18 cellular contexts compared by ENCODE assay signal in genomic region chr4:8405516-8405875, GRCh38.
"Had no signal": no experiment of that assay in that cellular context is flagged by ENCODE, and none has a peak within 500 bp of the region (broad histone marks: within the 10 kb centered on the region; RNA-seq: fewer than 3 reads in every experiment).

No MANE protein-coding gene starts in this region.

- H3K4me3 ChIP-seq: dorsolateral prefrontal cortex, gastrocnemius medialis, right lobe of liver, testis, tibial nerve had no signal

- H3K27me3 ChIP-seq: dorsolateral prefrontal cortex, gastrocnemius medialis, right lobe of liver, testis, tibial nerve had no signal

- ATAC-seq: esophagus mucosa; gastrocnemius medialis; right lobe of liver; stimulated activated naive B cell treated with anti-CD40 and anti-IgM and Interleukin-4, amounts not matched to agents 10 μg/mL and 1 μg/mL and 100 μg/mL, for 72 hours; stimulated activated naive CD8-positive, alpha-beta T cell treated with anti-CD3 and anti-CD28 coated beads, Interleukin-15, amount 100 ng/mL, for 72 hours had no signal

- H3K27ac ChIP-seq: dorsolateral prefrontal cortex, gastrocnemius medialis, right lobe of liver, testis, tibial nerve had no signal

- H3K4me3 Mint-ChIP-seq: immature natural killer cell; neural crest cell; stimulated activated naive B cell treated with anti-CD40 and anti-IgM and Interleukin-4, amounts not matched to agents 10 μg/mL and 1 μg/mL and 100 μg/mL, for 72 hours; stimulated activated naive CD8-positive, alpha-beta T cell treated with anti-CD3 and anti-CD28 coated beads, Interleukin-15, amount 100 ng/mL, for 72 hours had no signal

- H3K9me3 ChIP-seq: gastrocnemius medialis, right lobe of liver, testis, tibial nerve had no signal

- H3K27ac Mint-ChIP-seq: progenitor cell of endocrine pancreas; stimulated activated naive B cell treated with anti-CD40 and anti-IgM and Interleukin-4, amounts not matched to agents 10 μg/mL and 1 μg/mL and 100 μg/mL, for 72 hours; stimulated activated naive CD8-positive, alpha-beta T cell treated with anti-CD3 and anti-CD28 coated beads, Interleukin-15, amount 100 ng/mL, for 72 hours had no signal

- DNase-seq: caudate nucleus; cortex of kidney; dorsolateral prefrontal cortex; effector CD8-positive, alpha-beta T cell; gastrocnemius medialis; glutamatergic neuron; immature natural killer cell; mesendoderm; naive B cell; right lobe of liver; stimulated activated CD4-positive, alpha-beta T cell treated with anti-CD3 and anti-CD28 coated beads, Interleukin-4, amount 100 ng/mL, for 1 hour; stimulated activated naive B cell treated with anti-CD40 and anti-IgM and Interleukin-4, amounts not matched to agents 10 μg/mL and 1 μg/mL and 100 μg/mL, for 72 hours; stimulated activated naive CD8-positive, alpha-beta T cell treated with anti-CD3 and anti-CD28 coated beads, Interleukin-15, amount 100 ng/mL, for 72 hours had no signal

- H3K9me3 Mint-ChIP-seq: immature natural killer cell; naive B cell; stimulated activated naive B cell treated with anti-CD40 and anti-IgM and Interleukin-4, amounts not matched to agents 10 μg/mL and 1 μg/mL and 100 μg/mL, for 72 hours; stimulated activated naive CD8-positive, alpha-beta T cell treated with anti-CD3 and anti-CD28 coated beads, Interleukin-15, amount 100 ng/mL, for 72 hours had no signal

- H3K27me3 Mint-ChIP-seq: naive B cell; progenitor cell of endocrine pancreas; stimulated activated naive B cell treated with anti-CD40 and anti-IgM and Interleukin-4, amounts not matched to agents 10 μg/mL and 1 μg/mL and 100 μg/mL, for 72 hours; stimulated activated naive CD8-positive, alpha-beta T cell treated with anti-CD3 and anti-CD28 coated beads, Interleukin-15, amount 100 ng/mL, for 72 hours had no signal

- H3K4me1 ChIP-seq: right lobe of liver, testis had no signal
